In the genomic region with DNA sequence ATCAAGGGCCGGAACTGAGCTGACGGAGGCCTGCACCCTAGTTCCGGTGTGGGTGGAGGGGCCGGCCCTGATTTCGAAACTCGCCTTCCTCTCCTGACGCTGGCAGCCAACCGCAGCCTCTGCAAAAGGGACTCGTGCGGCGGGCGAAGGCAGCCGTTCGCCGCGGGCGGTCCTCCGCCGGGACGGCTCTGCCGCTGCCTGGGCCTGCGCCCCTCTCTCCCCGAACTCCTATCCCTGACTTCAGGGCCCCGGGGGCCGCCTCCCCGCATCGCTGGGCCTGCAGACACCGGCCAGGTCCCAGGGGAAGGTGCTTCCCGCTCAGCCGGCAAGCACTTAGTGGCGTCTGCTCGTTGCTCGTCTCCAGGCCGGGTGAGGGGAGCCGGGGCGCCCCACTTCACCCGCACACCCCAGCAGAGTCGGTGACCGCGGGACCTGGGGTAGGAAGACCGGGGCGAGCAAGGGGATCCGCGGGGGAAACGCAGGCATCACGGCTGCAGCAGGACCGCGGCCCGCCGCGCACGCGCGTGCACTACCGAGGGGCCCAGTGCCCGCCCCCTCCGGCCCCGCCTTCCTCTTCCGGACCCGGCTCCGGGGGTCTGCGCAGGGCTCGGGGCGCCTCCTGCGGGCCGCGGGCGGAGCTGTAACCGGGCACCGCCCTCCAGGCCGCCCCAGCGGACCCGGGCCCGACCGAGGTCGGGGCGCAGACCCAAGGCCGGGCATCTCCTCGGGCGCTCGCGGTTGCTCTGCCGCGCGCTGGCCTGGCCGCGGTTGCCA, we compare ENCODE assay signal across 8 cellular contexts. TPM values are rescaled to one million over a fixed set of nuclear protein-coding genes. Genes with fewer than 3 reads are reported as not detected.
DNase-seq lines count a peak whose midpoint lies in the region; ATAC-seq and TF ChIP-seq lines count a peak whose summit lies in the region.

No MANE protein-coding gene starts in this region.

- H3K4me1 Mint-ChIP-seq in activated CD8-positive, alpha-beta memory T cell treated with anti-CD3 and anti-CD28 coated beads, Interleukin-2, amount 10 ng/mL, durations not matched to agents 7 days and 5 days: peaks cover 69% of the 10 kb centered on the region
- H3K4me1 Mint-ChIP-seq in mesothelial cell of epicardium: peaks cover 25% of the 10 kb centered on the region

- H3K27me3 Mint-ChIP-seq in activated CD8-positive, alpha-beta memory T cell treated with anti-CD3 and anti-CD28 coated beads, Interleukin-2, amount 10 ng/mL, durations not matched to agents 7 days and 5 days: no peaks in the 10 kb centered on the region
- H3K27me3 Mint-ChIP-seq in mesothelial cell of epicardium (ENCODE audit: low read depth): no peaks in the 10 kb centered on the region

- TF ChIP-seq CTCF in mesothelial cell of epicardium (IDR thresholded peaks at IDR 0.05; ENCODE audit: unreplicated experiment): peak; percentile 31

- no peaks in the 10 kb centered on the region for H3K9me3 ChIP-seq in endocrine pancreas (ENCODE audit: control insufficient read depth, low read length)

- H3K9ac ChIP-seq in endocrine pancreas (ENCODE audit: control insufficient read depth, insufficient read depth, low read length): peak overlapping the region; percentile 74

- H3K4me1 ChIP-seq in endocrine pancreas (ENCODE audit: control insufficient read depth, insufficient read depth, low read length): no peaks in the 10 kb centered on the region

- DNase-seq in COR-L47 (lab: John Stamatoyannopoulos, UW): peak; percentile 91
- peak; percentile 78 for DNase-seq in HK-2 (ENCODE audit: unreplicated experiment)
- peak; percentile 89 for DNase-seq in NK-92 treated with Interleukin-12 subunit alpha and Interleukin-12 subunit beta, amount 100 ng/mL, for 24 hours (lab: John Stamatoyannopoulos, UW)
- peak; percentile 96 for DNase-seq in activated CD8-positive, alpha-beta memory T cell treated with anti-CD3 and anti-CD28 coated beads, Interleukin-2, amount 10 ng/mL, durations not matched to agents 7 days and 5 days
- DNase-seq in mesothelial cell of epicardium (ENCODE audit: low spot score in 2 of 2, unreplicated experiment in 2 of 2): peak; percentile 88 to 89
- DNase-seq in stimulated activated CD8-positive, alpha-beta memory T cell treated with anti-CD3 and anti-CD28 coated beads, Interleukin-15, amount 100 ng/mL, for 24 hours (ENCODE audit: low read depth): peak; percentile 81

- peaks cover 50% of the 10 kb centered on the region for H3K36me3 Mint-ChIP-seq in activated CD8-positive, alpha-beta memory T cell treated with anti-CD3 and anti-CD28 coated beads, Interleukin-2, amount 10 ng/mL, durations not matched to agents 7 days and 5 days
- H3K36me3 Mint-ChIP-seq in mesothelial cell of epicardium: peaks cover 8% of the 10 kb centered on the region

- H3K4me3 Mint-ChIP-seq in activated CD8-positive, alpha-beta memory T cell treated with anti-CD3 and anti-CD28 coated beads, Interleukin-2, amount 10 ng/mL, durations not matched to agents 7 days and 5 days: peak overlapping the region; percentile 63
- H3K4me3 Mint-ChIP-seq in mesothelial cell of epicardium: peak overlapping the region; percentile 71

- peak; percentile 58 for ATAC-seq in GM19455 (IDR thresholded peaks at IDR 0.05; ENCODE audit: unreplicated experiment)
- ATAC-seq in activated CD8-positive, alpha-beta memory T cell treated with anti-CD3 and anti-CD28 coated beads, Interleukin-2, amount 10 ng/mL, durations not matched to agents 7 days and 5 days: peak; percentile 75

- peak overlapping the region; percentile 96 for H3K27ac Mint-ChIP-seq in activated CD8-positive, alpha-beta memory T cell treated with anti-CD3 and anti-CD28 coated beads, Interleukin-2, amount 10 ng/mL, durations not matched to agents 7 days and 5 days
- H3K27ac Mint-ChIP-seq in mesothelial cell of epicardium: peak overlapping the region; percentile 97

- H3K9me3 Mint-ChIP-seq in activated CD8-positive, alpha-beta memory T cell treated with anti-CD3 and anti-CD28 coated beads, Interleukin-2, amount 10 ng/mL, durations not matched to agents 7 days and 5 days (ENCODE audit: low read depth): no peaks in the 10 kb centered on the region
- H3K9me3 Mint-ChIP-seq in mesothelial cell of epicardium: no peaks in the 10 kb centered on the region

- no peak overlapping the region for H3K4me3 ChIP-seq in endocrine pancreas (ENCODE audit: control insufficient read depth, insufficient read depth, low read length)

- no peaks in the 10 kb centered on the region for H3K36me3 ChIP-seq in endocrine pancreas (ENCODE audit: control insufficient read depth, insufficient read depth, low read length)

- H3K27me3 ChIP-seq in endocrine pancreas (ENCODE audit: control insufficient read depth, insufficient read depth, low read length): no peaks in the 10 kb centered on the region

- CTCF ChIA-PET in activated CD8-positive, alpha-beta memory T cell treated with anti-CD3 and anti-CD28 coated beads, Interleukin-2, amount 10 ng/mL, durations not matched to agents 7 days and 5 days (lab: Charles Lee): interaction anchor here (0.9 to 15.2 kb wide), 15 partner anchors 10 to 125 kb away, joined by 3 to 137 read pairs (median 5); partner anchors contain the start of genes GRK2 and SSH3

RNA-seq across cellular contexts. Expression of gene ANKRD13D, which starts 0.5 kb away (rescaled TPM):
- 100 to 1,000 TPM; 148 to 172 TPM for total RNA-seq in activated CD8-positive, alpha-beta memory T cell treated with anti-CD3 and anti-CD28 coated beads, Interleukin-2, amount 10 ng/mL, durations not matched to agents 7 days and 5 days
- 71.3 to 78.5 TPM (median 76.5 TPM) in 3 replicates for total RNA-seq in mesothelial cell of epicardium

RNA-seq across cellular contexts. Expression of gene SSH3, which starts 14.7 kb away (rescaled TPM):
- total RNA-seq in activated CD8-positive, alpha-beta memory T cell treated with anti-CD3 and anti-CD28 coated beads, Interleukin-2, amount 10 ng/mL, durations not matched to agents 7 days and 5 days: 10 to 100 TPM; 10.7 to 26.4 TPM
- total RNA-seq in mesothelial cell of epicardium: 50.4 to 59.0 TPM (median 55.4 TPM) in 3 replicates

RNA-seq across cellular contexts. Expression of gene GRK2, which starts 22.4 kb away (rescaled TPM):
- total RNA-seq in activated CD8-positive, alpha-beta memory T cell treated with anti-CD3 and anti-CD28 coated beads, Interleukin-2, amount 10 ng/mL, durations not matched to agents 7 days and 5 days: 100 to 1,000 TPM; 366 to 402 TPM
- total RNA-seq in mesothelial cell of epicardium: 46.4 to 48.4 TPM (median 46.5 TPM) in 3 replicates
